Comparison of ENCODE assay signal across 1 cellular context in genomic region chr12:25388216-25388615, GRCh38.
A peak's percentile ranks its signal among the peaks of the same experiment; 100 is the strongest.
TF ChIP-seq lines count a peak whose summit lies in the region.

No MANE protein-coding gene starts in this region.

TF ChIP-seq in GM12878, 131 proteins besides CTCF, POLR2A, EP300 and RAD21 (continued from another document):
- no peak for TF ChIP-seq IRF5 (IDR thresholded peaks at IDR 0.05; ENCODE audit: borderline replicate concordance)
- TF ChIP-seq SMAD1 (IDR thresholded peaks at IDR 0.05; ENCODE audit: low read depth, partially characterized antibody), result no peak
- no peak for TF ChIP-seq BCLAF1 (IDR thresholded peaks at IDR 0.05)
- TF ChIP-seq RUNX3 (IDR thresholded peaks at IDR 0.05; ENCODE audit: low read length), result peak; percentile 80
- TF ChIP-seq IRF4 (IDR thresholded peaks at IDR 0.05; ENCODE audit: low read depth, low read length), result peak; percentile 62; the same call in 1 of the 2 replicates
- no peak for TF ChIP-seq SMAD5 (IDR thresholded peaks at IDR 0.05; ENCODE audit: low read depth)
- TF ChIP-seq NFIC (IDR thresholded peaks at IDR 0.05; ENCODE audit: low read depth, low read length), result 0 out of 2 replicates have a peak, but pooled peaks have one; percentile 32
- no peak for TF ChIP-seq STAT1 (conservative IDR thresholded peaks at IDR 0.05)
- TF ChIP-seq HDAC6 (IDR thresholded peaks at IDR 0.05; ENCODE audit: unreplicated experiment), result no peak
- no peak for TF ChIP-seq MTA2 (IDR thresholded peaks at IDR 0.05; ENCODE audit: low read depth)
- peak in 1 of 2 experiments; percentile 30; a peak in 1 of 4 replicates for TF ChIP-seq IKZF2 (IDR thresholded peaks at IDR 0.05)
- no peak for TF ChIP-seq SRF (IDR thresholded peaks at IDR 0.05; ENCODE audit: low read depth in 2 of 2, low read length in 2 of 2)
